In the genomic region with DNA sequence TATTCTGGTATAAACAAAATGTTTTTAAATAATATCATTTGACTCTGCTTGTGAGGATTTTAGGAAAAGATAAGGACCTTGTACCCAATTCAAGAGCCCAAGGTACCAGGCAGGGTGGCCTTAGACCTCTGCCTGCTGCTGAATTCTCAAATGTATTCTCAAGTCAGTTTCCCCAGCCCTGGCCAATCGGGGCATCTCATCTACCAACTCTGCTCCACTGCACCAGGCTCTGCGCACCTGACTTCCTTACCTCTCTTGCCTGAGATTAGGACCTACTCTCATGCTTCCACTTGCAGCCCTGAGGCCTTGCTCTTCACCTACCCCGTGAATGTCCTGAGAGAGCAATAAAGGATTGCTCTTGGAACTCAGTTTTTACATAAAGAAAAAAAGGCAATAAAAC, we compare ENCODE assay signal across 26 cellular contexts.
DNase-seq lines count a peak whose midpoint lies in the region; ATAC-seq and TF ChIP-seq lines count a peak whose summit lies in the region.
"Had no signal": no experiment of that assay in that cellular context is flagged by ENCODE, and none has a peak within 500 bp of the region (broad histone marks: within the 10 kb centered on the region; RNA-seq: fewer than 3 reads in every experiment).

No MANE protein-coding gene starts in this region.

- no peak overlapping the region for H3K27ac Mint-ChIP-seq in chondrocyte (ENCODE audit: unreplicated experiment)
- no peak overlapping the region for H3K27ac Mint-ChIP-seq in osteocyte (ENCODE audit: unreplicated experiment)
- H3K27ac Mint-ChIP-seq: CD14-positive monocyte; CD4-positive, CD25-positive, alpha-beta regulatory T cell; CD8-positive, alpha-beta memory T cell had no signal

- H3K4me1 Mint-ChIP-seq in chondrocyte (ENCODE audit: low read depth) (no peaks in the 10 kb centered on the region), osteocyte (ENCODE audit: unreplicated experiment) (no peaks in the 10 kb centered on the region)
- H3K4me1 Mint-ChIP-seq: CD14-positive monocyte; CD4-positive, alpha-beta memory T cell; CD4-positive, CD25-positive, alpha-beta regulatory T cell; CD8-positive, alpha-beta memory T cell had no signal

- H3K4me3 Mint-ChIP-seq in chondrocyte (ENCODE audit: unreplicated experiment), result no peak overlapping the region
- no peak overlapping the region for H3K4me3 Mint-ChIP-seq in osteocyte (ENCODE audit: unreplicated experiment)
- H3K4me3 Mint-ChIP-seq: CD14-positive monocyte; CD4-positive, alpha-beta memory T cell; CD4-positive, CD25-positive, alpha-beta regulatory T cell had no signal

- no peak overlapping the region for H3K4me3 ChIP-seq in heart right ventricle
- no peak overlapping the region for H3K4me3 ChIP-seq in lower lobe of right lung
- H3K4me3 ChIP-seq: BLaER1, GM12878 had no signal

- WGBS in heart right ventricle, 2 donors, result 91 to 92% methylated on average over 3 of the region's 3 CpGs

- no peaks in the 10 kb centered on the region for H3K9me3 Mint-ChIP-seq in chondrocyte (ENCODE audit: low read depth)
- no peaks in the 10 kb centered on the region for H3K9me3 Mint-ChIP-seq in osteocyte (ENCODE audit: unreplicated experiment)
- H3K9me3 Mint-ChIP-seq: CD4-positive, alpha-beta memory T cell; CD4-positive, CD25-positive, alpha-beta regulatory T cell; CD8-positive, alpha-beta memory T cell had no signal

- intact Hi-C loops in cardiac septum (cut with DNase I) (no loop called here), heart right ventricle (cut with DNase I) (loop anchor here in 3 of 10 donors (10.0 kb wide), 2 partner anchors 89 to 379 kb away; no protein-coding TSS in a partner anchor), lower lobe of right lung (cut with DNase I) (no loop called here), posterior vena cava (cut with DNase I) (no loop called here)

- H3K36me3 ChIP-seq in heart right ventricle, result no peaks in the 10 kb centered on the region
- H3K36me3 ChIP-seq in lower lobe of right lung, result no peaks in the 10 kb centered on the region
- H3K36me3 ChIP-seq: BE2C, BLaER1 had no signal

- H3K36me3 Mint-ChIP-seq in chondrocyte (ENCODE audit: low read depth), result peaks cover 2% of the 10 kb centered on the region
- H3K36me3 Mint-ChIP-seq in osteocyte (ENCODE audit: unreplicated experiment), result no peaks in the 10 kb centered on the region
- H3K36me3 Mint-ChIP-seq: CD14-positive monocyte; CD4-positive, alpha-beta memory T cell; CD4-positive, CD25-positive, alpha-beta regulatory T cell; CD8-positive, alpha-beta memory T cell had no signal

- ATAC-seq in heart right ventricle, result no peak
- no peak for ATAC-seq in lower lobe of right lung
- ATAC-seq: GM12878 had no signal

- no peaks in the 10 kb centered on the region for H3K4me1 ChIP-seq in heart right ventricle
- H3K4me1 ChIP-seq in lower lobe of right lung, result no peaks in the 10 kb centered on the region
- H3K4me1 ChIP-seq: BE2C, BLaER1 had no signal

- H3K9me3 ChIP-seq in heart right ventricle (no peaks in the 10 kb centered on the region), lower lobe of right lung (no peaks in the 10 kb centered on the region)
- H3K9me3 ChIP-seq: BE2C had no signal

- H3K27me3 Mint-ChIP-seq in chondrocyte (ENCODE audit: low read depth) (no peaks in the 10 kb centered on the region), osteocyte (ENCODE audit: unreplicated experiment) (no peaks in the 10 kb centered on the region)
- H3K27me3 Mint-ChIP-seq: CD4-positive, alpha-beta memory T cell had no signal

- no peak overlapping the region for H3K27ac ChIP-seq in heart right ventricle
- H3K27ac ChIP-seq in lower lobe of right lung, result no peak overlapping the region
- H3K27ac ChIP-seq: BLaER1 had no signal

- TF ChIP-seq CTCF in heart right ventricle (IDR thresholded peaks at IDR 0.05), result no peak
- no peak for TF ChIP-seq CTCF in chondrocyte (IDR thresholded peaks at IDR 0.05)
- TF ChIP-seq CTCF in lower lobe of right lung (IDR thresholded peaks at IDR 0.05), result no peak
- TF ChIP-seq CTCF in osteocyte (IDR thresholded peaks at IDR 0.05), result no peak

- DNase-seq in cardiac septum (ENCODE audit: low spot score), result peak; percentile 55
- DNase-seq in heart right ventricle, result no peak
- peak; percentile 37 for DNase-seq in chondrocyte (ENCODE audit: low spot score)
- DNase-seq in lower lobe of right lung, result peak; percentile 34
- peak; percentile 68 for DNase-seq in posterior vena cava (ENCODE audit: low spot score)
- no peak for DNase-seq in activated naive CD4-positive, alpha-beta T cell treated with Interleukin-2 at 50 U/mL for 16 hours
- DNase-seq in globus pallidus (ENCODE audit: low spot score), result no peak
- DNase-seq in osteocyte (ENCODE audit: extremely low spot score, unreplicated experiment), result no peak
- DNase-seq: 8988T; ACHN; BE2C; C1 segment of cervical spinal cord; CD4-positive, alpha-beta memory T cell; CD4-positive, CD25-positive, alpha-beta regulatory T cell; CD8-positive, alpha-beta memory T cell; COR-L47; DMS 273 treated with DMSO at 0.1 percent for 48 hours; DMS153; DMS53; DMS79; DND-41; EL; GDM1 had no signal

- H3K27me3 ChIP-seq in heart right ventricle (no peaks in the 10 kb centered on the region), lower lobe of right lung (ENCODE audit: low read depth) (no peaks in the 10 kb centered on the region)
- H3K27me3 ChIP-seq: BE2C, BLaER1 had no signal

Comparison
In these comparisons a context has a peak if more than half of its experiments do, and no peak if none do; other contexts are left out.
1. DNase-seq: peak in cardiac septum (single experiment), chondrocyte (single experiment), lower lobe of right lung (single experiment) and posterior vena cava (single experiment); none in heart right ventricle (0 of 2), activated naive CD4-positive, alpha-beta T cell treated with Interleukin-2 at 50 U/mL for 16 hours (single experiment), globus pallidus (single experiment) and osteocyte (single experiment).